Comparison of ENCODE assay signal across 8 cellular contexts in the genomic region with DNA sequence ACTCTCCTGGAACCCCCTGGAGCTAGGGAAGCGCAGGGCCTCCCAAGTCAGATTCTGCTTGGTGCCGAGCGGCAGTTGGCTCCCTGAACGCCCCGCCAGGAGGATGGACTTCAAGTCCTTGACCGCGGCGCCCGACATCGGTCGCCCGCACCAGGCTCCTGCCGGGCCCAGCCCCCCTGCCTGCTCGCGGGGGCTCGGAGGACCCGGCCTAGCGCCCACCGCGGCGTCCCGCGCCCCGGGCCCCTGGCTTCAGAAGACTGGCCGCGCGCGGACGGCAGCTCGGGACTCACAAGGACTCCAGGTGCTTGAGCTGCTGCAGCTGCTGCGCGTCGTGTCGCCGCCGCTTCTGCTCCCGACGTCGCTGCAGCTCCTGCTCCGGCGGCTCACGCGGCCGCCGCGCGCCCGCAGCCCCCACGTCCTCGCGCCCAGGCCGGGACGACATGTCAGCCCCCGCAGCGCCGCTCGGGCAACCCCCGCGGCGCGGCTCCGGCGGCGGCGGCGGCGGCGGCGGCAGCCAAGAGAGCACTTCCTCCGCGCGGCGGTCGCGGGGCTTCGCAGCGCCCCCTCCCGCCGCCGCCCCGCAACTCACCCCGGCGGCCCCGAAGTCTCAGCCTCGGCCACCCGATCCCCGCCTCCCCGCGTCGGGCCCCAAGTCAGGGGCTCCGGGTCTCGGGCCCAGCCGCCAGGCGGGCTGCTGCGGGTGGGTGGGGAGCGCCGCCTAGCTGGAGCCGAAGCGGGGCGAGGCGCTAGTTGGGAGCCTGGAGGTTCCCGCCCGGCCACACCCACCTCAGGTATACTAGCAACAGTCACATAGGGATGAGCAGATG. TPM values are rescaled to one million over a fixed set of nuclear protein-coding genes. Genes with fewer than 3 reads are reported as not detected.
DNase-seq lines count a peak whose midpoint lies in the region; ATAC-seq, FAIRE-seq and TF ChIP-seq lines count a peak whose summit lies in the region.

A gene with protein sequence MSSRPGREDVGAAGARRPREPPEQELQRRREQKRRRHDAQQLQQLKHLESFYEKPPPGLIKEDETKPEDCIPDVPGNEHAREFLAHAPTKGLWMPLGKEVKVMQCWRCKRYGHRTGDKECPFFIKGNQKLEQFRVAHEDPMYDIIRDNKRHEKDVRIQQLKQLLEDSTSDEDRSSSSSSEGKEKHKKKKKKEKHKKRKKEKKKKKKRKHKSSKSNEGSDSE (minus strand): TSS at position 474 of the 827 bp plus-strand sequence. CDS start 32 bp downstream, at position 442.

- peaks cover 19% of the 10 kb centered on the region for H3K27me3 Mint-ChIP-seq in CD4-positive, alpha-beta T cell

- no peak within 1 kb of the TSS for H4K5ac ChIP-seq in H1 (ENCODE audit: insufficient read length, low read depth, low read length)

- H3K36me3 ChIP-seq in H1 (ENCODE audit: control insufficient read depth in 2 of 4, insufficient read depth in 4 of 4, low read length in 3 of 4), result no peaks in the 10 kb centered on the region; a peak in 1 of 8 replicates

- TF ChIP-seq RAD21 in H1 (IDR thresholded peaks at IDR 0.05 in 1 of 2, conservative IDR thresholded peaks at IDR 0.05 in 1 of 2; ENCODE audit: low read depth in 2 of 2, low read length in 2 of 2), result peak; percentile 49 to 72; a peak in 3 of 4 replicates

- no peak within 1 kb of the TSS for H2AK5ac ChIP-seq in H1 (ENCODE audit: low read depth, low read length)

- POLR2A ChIA-PET in CD4-positive, alpha-beta T cell (lab: Charles Lee), result interaction anchor here (0.6 to 3.2 kb wide), 10 partner anchors 20 to 429 kb away, joined by 3 to 28 read pairs (median 6); a partner anchor contains a TSS
- POLR2A ChIA-PET in H1 (lab: Charles Lee; ENCODE audit: partially characterized antibody), result interaction anchor here (1.4 to 2.3 kb wide), 2 partner anchors 47 to 217 kb away, joined by 5 read pairs; a partner anchor contains a TSS

- peak within 1 kb of the TSS; percentile 90 for H3K4me3 Mint-ChIP-seq in CD4-positive, alpha-beta T cell

- H4K20me1 ChIP-seq in H1 (replicated peaks in 1 of 2; ENCODE audit: control insufficient read depth in 1 of 2, insufficient read depth in 2 of 2, low read length in 2 of 2), result peaks cover 0 to 7% of the 10 kb centered on the region in 2 experiments

- peak; percentile 88 for ATAC-seq in CD4-positive, alpha-beta T cell (ENCODE audit: poor library complexity)
- ATAC-seq in GM19351 (IDR thresholded peaks at IDR 0.05; ENCODE audit: unreplicated experiment) (peak; percentile 84), HG03469 (IDR thresholded peaks at IDR 0.05; ENCODE audit: unreplicated experiment) (peak; percentile 73)

- no peak within 1 kb of the TSS for H2BK20ac ChIP-seq in H1 (ENCODE audit: low read length)

- peaks cover 48% of the 10 kb centered on the region for H3K4me1 Mint-ChIP-seq in CD4-positive, alpha-beta T cell (ENCODE audit: low read depth)

- peak within 1 kb of the TSS; percentile 46 for H4K8ac ChIP-seq in H1 (ENCODE audit: extremely low read depth, insufficient read depth, low read length)

- TF ChIP-seq EP300 in H1 (IDR thresholded peaks at IDR 0.05; ENCODE audit: borderline replicate concordance in 1 of 2, low read depth in 2 of 2, low read length in 2 of 2), result 0 out of 3 replicates have a peak, but pooled peaks of 1 of the 2 experiments have one; percentile 35

- H3K9me3 ChIP-seq in CD4-positive, alpha-beta T cell (ENCODE audit: control insufficient read depth, low read length), result no peaks in the 10 kb centered on the region
- no peaks in the 10 kb centered on the region for H3K9me3 ChIP-seq in H1 (ENCODE audit: insufficient read depth in 2 of 2, low read depth in 1 of 2, low read length in 1 of 2)

- H3K4me3 ChIP-seq in H1 (ENCODE audit: extremely low read depth in 1 of 4, insufficient read depth in 2 of 4, low read depth in 3 of 4, low read length in 4 of 4), result peak within 1 kb of the TSS; percentile 68 to 98 (median 75)

- H2BK5ac ChIP-seq in H1 (ENCODE audit: low read depth, low read length), result no peak within 1 kb of the TSS

- peak; percentile 52 to 79 (median 66) for DNase-seq in CD4-positive, alpha-beta T cell
- DNase-seq in NCI-H82 treated with DMSO at 0.1 percent for 48 hours (lab: John Stamatoyannopoulos, UW; ENCODE audit: unreplicated experiment) (peak; percentile 72), H1 (ENCODE audit: low read depth in 1 of 2, low spot score in 2 of 2) (peak in 1 of 2 experiments; percentile 89), midbrain (lab: John Stamatoyannopoulos, UW) (peak; percentile 52)
- DNase-seq in activated CD8-positive, alpha-beta memory T cell treated with anti-CD3 and anti-CD28 coated beads for 1 hour (ENCODE audit: extremely low read depth in 1 of 2, low read depth in 1 of 2), result peak; percentile 33 to 66
- DNase-seq in stimulated activated CD8-positive, alpha-beta memory T cell treated with anti-CD3 and anti-CD28 coated beads, Interleukin-15, amount 100 ng/mL, for 48 hours (ENCODE audit: low read depth in 2 of 2), result peak; percentile 63 to 80

- TF ChIP-seq CTCF in CD4-positive, alpha-beta T cell (IDR thresholded peaks at IDR 0.05), result peak; percentile 49
- TF ChIP-seq CTCF in H1 (IDR thresholded peaks at IDR 0.05; ENCODE audit: control extremely low read depth in 1 of 3, insufficient read depth in 1 of 3, low read depth in 1 of 3, low read length in 3 of 3), result peak; percentile 32 to 78 (median 55)

- intact Hi-C loops in CD4-positive, alpha-beta T cell (cut with DNase I, micrococcal nuclease), result loop anchor here (1.0 to 5.0 kb wide), 11 partner anchors 20 to 622 kb away; a partner anchor contains a TSS

- peak within 1 kb of the TSS; percentile 51; the same call in 1 of the 2 replicates for H2AFZ ChIP-seq in H1 (ENCODE audit: low read length)

- CTCF ChIA-PET in CD4-positive, alpha-beta T cell (lab: Charles Lee), result interaction anchor here (0.9 to 4.4 kb wide), 16 partner anchors 12 to 619 kb away, joined by 3 to 32 read pairs (median 6); a partner anchor contains a TSS
- CTCF ChIA-PET in H1 (lab: Charles Lee; ENCODE audit: partially characterized antibody), result interaction anchor here (0.6 to 3.5 kb wide), 38 partner anchors 9 to 1144 kb away, joined by 3 to 12 read pairs (median 4); a partner anchor contains a TSS

- H2BK12ac ChIP-seq in H1 (ENCODE audit: low read depth, low read length), result no peak within 1 kb of the TSS

- H3K23me2 ChIP-seq in H1 (ENCODE audit: low read depth, low read length), result 0 out of 2 replicates have a peak, but pooled peaks cover 2% of the 10 kb centered on the region

- H3K4me2 ChIP-seq in H1 (ENCODE audit: insufficient read depth in 1 of 2, low read depth in 2 of 2, low read length in 2 of 2), result peak within 1 kb of the TSS; percentile 63 to 74

- peaks cover 5% of the 10 kb centered on the region for H3K79me1 ChIP-seq in H1 (ENCODE audit: low read depth, low read length)

- H2BK15ac ChIP-seq in H1 (ENCODE audit: low read length), result no peak within 1 kb of the TSS

- H3K79me2 ChIP-seq in H1 (ENCODE audit: control insufficient read depth in 1 of 2, insufficient read depth in 2 of 2, low read length in 2 of 2), result peaks cover 3 to 26% of the 10 kb centered on the region in 2 experiments; a peak in 3 of 4 replicates

- no peak within 1 kb of the TSS for H3K23ac ChIP-seq in H1 (ENCODE audit: insufficient read length)

- H3K27ac ChIP-seq in CD4-positive, alpha-beta T cell (ENCODE audit: low read depth, low read length), result peak within 1 kb of the TSS; percentile 51
- no peak within 1 kb of the TSS; the same call in 1 of the 2 replicates for H3K27ac ChIP-seq in H1 (ENCODE audit: low read depth, low read length)

- no peak within 1 kb of the TSS for H2BK120ac ChIP-seq in H1 (replicated peaks; ENCODE audit: low read depth, low read length)

- H3K27ac Mint-ChIP-seq in CD4-positive, alpha-beta T cell, result peak within 1 kb of the TSS; percentile 68

- H3K9ac ChIP-seq in H1 (replicated peaks in 1 of 4; ENCODE audit: extremely low read depth in 1 of 4, low read depth in 3 of 4, low read length in 3 of 4), result peak within 1 kb of the TSS in 3 of 4 experiments; percentile 38 to 92 (median 55); a peak in 5 of 7 replicates

- 1% methylated on average over 34 of the region's 103 CpGs; no CpG with 5 or more reads in 1 of the 2 experiments for WGBS in H1 (ENCODE audit: extremely low coverage in 1 of 2, insufficient coverage in 1 of 2, insufficient read length in 1 of 2, insufficient replicate concordance in 2 of 2, low coverage in 1 of 2, low lambda C conversion rate in 2 of 2, missing lambda C conversion rate in 1 of 2), 2 experiments

- peaks cover 0 to 5% (median 1%) of the 10 kb centered on the region in 4 experiments; a peak in 2 of 7 replicates for H3K4me1 ChIP-seq in H1 (replicated peaks in 1 of 4; ENCODE audit: control insufficient read depth in 3 of 4, insufficient read depth in 4 of 4, low read length in 3 of 4)

- no peak within 1 kb of the TSS for H3K56ac ChIP-seq in H1 (replicated peaks; ENCODE audit: insufficient read length, low read depth, low read length)

- H3K14ac ChIP-seq in H1 (ENCODE audit: insufficient read length), result no peak within 1 kb of the TSS

- TF ChIP-seq POLR2A in H1 (IDR thresholded peaks at IDR 0.05; ENCODE audit: control extremely low read depth in 1 of 2, low read depth in 2 of 2, low read length in 2 of 2), result no peak

- no peak within 1 kb of the TSS for H3K4ac ChIP-seq in H1 (replicated peaks; ENCODE audit: insufficient read length, low read depth, low read length)

- peaks cover 7% of the 10 kb centered on the region for H3K36me3 Mint-ChIP-seq in CD4-positive, alpha-beta T cell (ENCODE audit: low read depth)

- no peak within 1 kb of the TSS; the same call in 1 of the 2 replicates for H3K18ac ChIP-seq in H1 (ENCODE audit: extremely low read depth, low read length)

- peak within 1 kb of the TSS; percentile 67 for H4K91ac ChIP-seq in H1 (replicated peaks; ENCODE audit: insufficient read length, low read length)

- H3K27me3 ChIP-seq in CD4-positive, alpha-beta T cell (ENCODE audit: control insufficient read depth, insufficient read depth, low read length), result peaks cover 3% of the 10 kb centered on the region
- peaks cover 0 to 3% (median 0%) of the 10 kb centered on the region in 4 experiments; a peak in 1 of 7 replicates for H3K27me3 ChIP-seq in H1 (replicated peaks in 1 of 4; ENCODE audit: control insufficient read depth in 3 of 4, extremely low read depth in 1 of 4, insufficient read depth in 3 of 4, low read length in 3 of 4)

- FAIRE-seq in H1 (lab: Jason Lieb, UNC), result no peak

- H3K9me3 Mint-ChIP-seq in CD4-positive, alpha-beta T cell, result no peaks in the 10 kb centered on the region

TF ChIP-seq in H1, 55 proteins besides CTCF, POLR2A, EP300 and RAD21 (continues in another document):
- peak; percentile 66 to 74; a peak in 2 of 4 replicates for TF ChIP-seq HDAC2 (IDR thresholded peaks at IDR 0.05; ENCODE audit: borderline replicate concordance in 1 of 2, low read depth in 2 of 2, low read length in 2 of 2)

RNA-seq across cellular contexts. Expression of the gene that starts here (rescaled TPM):
- 10 to 100 TPM; 17.6 to 20.3 TPM for total RNA-seq in CD4-positive, alpha-beta T cell
- 11.9 and 12.4 TPM in 2 replicates for total RNA-seq in H1 (2021; fragmentation: NEBNext Ultra II Directional; extraction: Animal tissue kit (Norgen Biotek cat#: 25700))
- polyA plus RNA-seq in H1 (2011; rRNA removed), result 11.0 TPM in 2 replicates
- 14.1 TPM for polyA plus RNA-seq in H1 (2011; cell fraction: cytosol; rRNA removed)
- 12.6 TPM for polyA plus RNA-seq in H1 (2011; cell fraction: nucleus; rRNA removed)
- polyA plus RNA-seq in H1 (2012, experiment 1 of 2), result 13.8 to 15.9 TPM (median 15.3 TPM) in 4 replicates
- 7.2 TPM for polyA plus RNA-seq in H1 (2012, experiment 2 of 2)
- 17.3 TPM for polyA plus RNA-seq in H1 (2013, experiment 1 of 2)
- 16.9 TPM for polyA plus RNA-seq in H1 (2013, experiment 2 of 2)
- 3.8 and 9.4 TPM in 2 replicates for polyA minus RNA-seq in H1 (2011; rRNA and poly(A)+ RNA removed)
- polyA minus RNA-seq in H1 (2011; cell fraction: cytosol; rRNA and poly(A)+ RNA removed), result 11.5 TPM
- 9.1 TPM for polyA minus RNA-seq in H1 (2011; cell fraction: nucleus; rRNA and poly(A)+ RNA removed)
